Comparison of ENCODE assay signal across 22 cellular contexts in the genomic region with DNA sequence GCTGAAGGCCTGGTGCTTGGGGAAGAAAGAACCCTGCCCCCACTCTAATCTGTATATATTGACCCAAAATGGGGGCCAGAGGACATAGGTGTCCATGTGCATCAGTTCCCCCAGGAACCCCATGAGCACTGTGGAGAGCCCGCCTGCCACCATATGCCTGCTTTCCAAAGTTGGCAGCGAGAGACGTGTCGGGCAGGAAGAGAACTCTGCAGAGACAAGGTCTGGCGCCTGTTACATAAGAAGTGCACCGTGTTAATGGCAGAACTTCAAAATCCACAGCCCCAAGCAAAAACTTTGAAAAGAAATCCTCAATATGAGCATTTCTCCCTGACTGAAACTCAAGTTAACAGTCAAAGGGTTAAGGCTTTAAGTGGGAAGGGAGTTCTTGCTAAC. TPM values are rescaled to one million over a fixed set of nuclear protein-coding genes. Genes with fewer than 3 reads are reported as not detected.
DNase-seq lines count a peak whose midpoint lies in the region; ATAC-seq and TF ChIP-seq lines count a peak whose summit lies in the region.
"Had no signal": no experiment of that assay in that cellular context is flagged by ENCODE, and none has a peak within 500 bp of the region (broad histone marks: within the 10 kb centered on the region; RNA-seq: fewer than 3 reads in every experiment).

No MANE protein-coding gene starts in this region.

- H4K20me1 ChIP-seq in GM23248 (ENCODE audit: insufficient read depth), result no peaks in the 10 kb centered on the region

- peak; percentile 24 for ATAC-seq in esophagus mucosa

- no peaks in the 10 kb centered on the region for H3K9me3 Mint-ChIP-seq in neural crest cell
- H3K9me3 Mint-ChIP-seq in progenitor cell of endocrine pancreas (ENCODE audit: low read depth), result no peaks in the 10 kb centered on the region
- H3K9me3 Mint-ChIP-seq: nephron progenitor cell had no signal

- WGBS in adrenal gland, 4 donors, result 48 to 70% (median 54%) methylated on average over 5 to 6 of the region's 6 CpGs
- WGBS in testis, 2 donors, result 37 to 68% methylated on average over 6 of the region's 6 CpGs
- WGBS in GM23248 (ENCODE audit: low coverage in 1 of 2, low lambda C conversion rate in 2 of 2, missing lambda C conversion rate in 2 of 2), 2 experiments, result 82 to 86% methylated on average over 6 of the region's 6 CpGs

- H3K27me3 ChIP-seq in adrenal gland (no peaks in the 10 kb centered on the region), testis (no peaks in the 10 kb centered on the region), GM23248 (replicated peaks; ENCODE audit: insufficient read depth) (no peaks in the 10 kb centered on the region)
- H3K27me3 ChIP-seq: ascending aorta, BLaER1, right lobe of liver, tibial artery had no signal

- no peak overlapping the region for H3K9ac ChIP-seq in GM23248
- H3K9ac ChIP-seq: BLaER1 had no signal

- H3K27ac ChIP-seq in adrenal gland (peak overlapping the region in 3 of 5 donors; percentile 12 to 75 (median 69)), testis (peak overlapping the region; percentile 6 to 84), GM23248 (no peak overlapping the region)
- H3K27ac ChIP-seq: BLaER1, SK-N-MC had no signal

- no peaks in the 10 kb centered on the region for H3F3A ChIP-seq in GM23248 (ENCODE audit: insufficient read depth)

- H3K27ac Mint-ChIP-seq in neural crest cell (ENCODE audit: unreplicated experiment) (peak overlapping the region; percentile 19), progenitor cell of endocrine pancreas (no peak overlapping the region)
- H3K27ac Mint-ChIP-seq: nephron progenitor cell had no signal

- TF ChIP-seq CTCF in adrenal gland (IDR thresholded peaks at IDR 0.05) (no peak), neural crest cell (conservative IDR thresholded peaks at IDR 0.05) (no peak), testis (IDR thresholded peaks at IDR 0.05) (no peak), progenitor cell of endocrine pancreas (IDR thresholded peaks at IDR 0.05; ENCODE audit: unreplicated experiment) (no peak)

- no peak overlapping the region for H2AFZ ChIP-seq in GM23248

- peaks cover 7% of the 10 kb centered on the region; the same call in 1 of the 2 replicates for H3K79me2 ChIP-seq in GM23248 (ENCODE audit: insufficient read depth)

- H3K4me1 Mint-ChIP-seq in neural crest cell (peaks cover 41% of the 10 kb centered on the region), progenitor cell of endocrine pancreas (ENCODE audit: low read depth) (peaks cover 30% of the 10 kb centered on the region)

- H3K36me3 Mint-ChIP-seq in neural crest cell (ENCODE audit: low read depth), result no peaks in the 10 kb centered on the region
- peaks cover 3% of the 10 kb centered on the region for H3K36me3 Mint-ChIP-seq in progenitor cell of endocrine pancreas (ENCODE audit: insufficient read depth)

- no peak overlapping the region for H3K4me3 Mint-ChIP-seq in neural crest cell
- H3K4me3 Mint-ChIP-seq in progenitor cell of endocrine pancreas (ENCODE audit: low read depth), result no peak overlapping the region
- H3K4me3 Mint-ChIP-seq: nephron progenitor cell had no signal

- no peaks in the 10 kb centered on the region for H3K36me3 ChIP-seq in adrenal gland (replicated peaks in 1 of 2)
- no peaks in the 10 kb centered on the region for H3K36me3 ChIP-seq in testis (ENCODE audit: low read depth, missing control alignments)
- H3K36me3 ChIP-seq in GM23248 (ENCODE audit: low read depth), result no peaks in the 10 kb centered on the region
- H3K36me3 ChIP-seq: ascending aorta, BLaER1, right lobe of liver, tibial artery had no signal

- peaks cover 7 to 22% of the 10 kb centered on the region in 2 donors for H3K4me1 ChIP-seq in adrenal gland (replicated peaks in 1 of 2)
- H3K4me1 ChIP-seq in testis, result peaks cover 32% of the 10 kb centered on the region
- peaks cover 5% of the 10 kb centered on the region; the same call in 1 of the 2 replicates for H3K4me1 ChIP-seq in GM23248 (ENCODE audit: insufficient read depth)

- intact Hi-C loops in adrenal gland (cut with DNase I), result no loop called here
- intact Hi-C loops in testis (cut with DNase I; ENCODE audit: low total_unique reads), result no loop called here

- in situ Hi-C loops in GM23248 (cut with MboI), result no loop called here

- H3K9me3 ChIP-seq in adrenal gland (replicated peaks in 1 of 3) (no peaks in the 10 kb centered on the region), testis (no peaks in the 10 kb centered on the region), GM23248 (ENCODE audit: low read depth) (no peaks in the 10 kb centered on the region)
- H3K9me3 ChIP-seq: ascending aorta, BLaER1, right lobe of liver, tibial artery had no signal

- no peaks in the 10 kb centered on the region for H3K9me2 ChIP-seq in GM23248 (ENCODE audit: insufficient read depth)

- peak in 2 of 7 donors; percentile 18 to 31 for DNase-seq in adrenal gland
- no peak for DNase-seq in neural crest cell (ENCODE audit: low read depth, low spot score)
- DNase-seq in testis, result no peak
- DNase-seq in progenitor cell of endocrine pancreas (ENCODE audit: low spot score, unreplicated experiment), result no peak
- DNase-seq in Kasumi-1 (lab: John Stamatoyannopoulos, UW), result no peak
- DNase-seq in GM23248, result no peak
- DNase-seq: cortex of kidney; DMS153; GOT3; mesenchymal stem cell; MM.1S; NCI-H2081; NCI-H524; nephron progenitor cell; stimulated activated CD4-positive, alpha-beta T cell treated with anti-CD3 and anti-CD28 coated beads, Interleukin-1b, Interleukin-23, amount 100 ng/mL, for 48 hours; T1000; tibial artery had no signal

- H3K27me3 Mint-ChIP-seq in neural crest cell (ENCODE audit: low read depth) (no peaks in the 10 kb centered on the region), progenitor cell of endocrine pancreas (no peaks in the 10 kb centered on the region)

- H3K4me2 ChIP-seq in GM23248 (ENCODE audit: unreplicated experiment), result no peak overlapping the region
- H3K4me2 ChIP-seq: BLaER1 had no signal

- H3K4me3 ChIP-seq in adrenal gland (no peak overlapping the region), testis (no peak overlapping the region), GM23248 (no peak overlapping the region)
- H3K4me3 ChIP-seq: ascending aorta, BLaER1, right lobe of liver, SK-N-MC, tibial artery had no signal

- TF ChIP-seq POLR2A in adrenal gland (IDR thresholded peaks at IDR 0.05), result no peak
- no peak for TF ChIP-seq POLR2A in testis (IDR thresholded peaks at IDR 0.05)

RNA-seq across cellular contexts. Expression of a gene that starts 8.0 kb away (rescaled TPM):
- total RNA-seq in adrenal gland (10 to 100 TPM; 12.5 to 26.9 (median 19.9) TPM), esophagus mucosa (175 TPM), neural crest cell (74.8 and 75.5 TPM in 2 replicates), testis (10 to 100 TPM; 45.3 to 48.1 TPM), progenitor cell of endocrine pancreas (74.9 and 79.9 TPM in 2 replicates)
- polyA plus RNA-seq in adrenal gland (10 to 100 TPM in 1 of 3 donors, 1 to 10 TPM in 2; 6.8 to 12.0 (median 8.0) TPM), testis (ENCODE audit: insufficient read depth, low read depth, low replicate concordance) (60.8 TPM), GM23248 (2016; fragmentation: Nextera tagmentation; extraction: Ambion mirVana) (21.8 and 22.2 TPM in 2 replicates)
- total RNA-seq in GM23248 (2014; rRNA removed; shearing (Covaris generic)), result 12.5 and 31.0 TPM in 2 replicates

RNA-seq across cellular contexts. Expression of a gene that starts 41.1 kb away (rescaled TPM):
- 10 to 100 TPM; 22.3 to 35.9 (median 30.3) TPM for total RNA-seq in adrenal gland
- polyA plus RNA-seq in adrenal gland, result 10 to 100 TPM in 2 of 3 donors, 1 to 10 TPM in 1; 6.5 to 42.9 (median 13.3) TPM
- total RNA-seq in esophagus mucosa, result 24.6 TPM
- total RNA-seq in neural crest cell, result 35.3 and 39.6 TPM in 2 replicates
- 10 to 100 TPM; 48.6 to 49.4 TPM for total RNA-seq in testis
- polyA plus RNA-seq in testis (ENCODE audit: insufficient read depth, low read depth, low replicate concordance), result 104 TPM
- total RNA-seq in progenitor cell of endocrine pancreas, result 32.9 and 37.0 TPM in 2 replicates
- 21.2 and 24.0 TPM in 2 replicates for total RNA-seq in GM23248 (2014; rRNA removed; shearing (Covaris generic))
- polyA plus RNA-seq in GM23248 (2016; fragmentation: Nextera tagmentation; extraction: Ambion mirVana), result 26.0 and 31.4 TPM in 2 replicates

RNA-seq across cellular contexts. Expression of a gene that starts 41.2 kb away (rescaled TPM):
- total RNA-seq in adrenal gland (10 to 100 TPM in 6 of 8 donors, 1 to 10 TPM in 2; 7.5 to 18.3 (median 11.7) TPM), esophagus mucosa (8.1 TPM), neural crest cell (8.8 and 9.6 TPM in 2 replicates), testis (10 to 100 TPM in 1 of 2 donors, 1 to 10 TPM in 1; 8.1 to 13.0 TPM), progenitor cell of endocrine pancreas (10.1 and 11.0 TPM in 2 replicates)
- polyA plus RNA-seq in adrenal gland (10 to 100 TPM in 1 of 3 donors, 1 to 10 TPM in 2; 5.6 to 19.7 (median 8.1) TPM), testis (ENCODE audit: insufficient read depth, low read depth, low replicate concordance) (12.2 TPM), GM23248 (2016; fragmentation: Nextera tagmentation; extraction: Ambion mirVana) (18.6 and 18.8 TPM in 2 replicates)
- total RNA-seq in GM23248 (2014; rRNA removed; shearing (Covaris generic)), result 12.5 and 15.2 TPM in 2 replicates
